12 cellular contexts compared by ENCODE assay signal in genomic region chr4:140653718-140654515, GRCh38.
A peak's percentile ranks its signal among the peaks of the same experiment; 100 is the strongest.
DNase-seq lines count a peak whose midpoint lies in the region; ATAC-seq and TF ChIP-seq lines count a peak whose summit lies in the region.
"Had no signal": no experiment of that assay in that cellular context is flagged by ENCODE, and none has a peak within 500 bp of the region (broad histone marks: within the 10 kb centered on the region; RNA-seq: fewer than 3 reads in every experiment).

No MANE protein-coding gene starts in this region.

- H3K4me1 ChIP-seq in endodermal cell (ENCODE audit: control insufficient read depth, insufficient read depth, low read length): peaks cover 6% of the 10 kb centered on the region
- no peaks in the 10 kb centered on the region for H3K4me1 ChIP-seq in aorta (ENCODE audit: control insufficient read depth in 1 of 2, insufficient read depth in 2 of 2, low read length in 2 of 2)

- intact Hi-C loops in Right ventricle myocardium inferior (cut with DNase I) (no loop called here), cardiac septum (cut with DNase I) (no loop called here), aorta (cut with DNase I) (loop anchor here in 1 of 2 donors (10.0 kb wide), 1 partner anchor 101 kb away; the partner anchor contains the start of gene TBC1D9)

- peak overlapping the region; percentile 97 for H3K27ac Mint-ChIP-seq in endodermal cell
- H3K27ac Mint-ChIP-seq in memory B cell: peak overlapping the region; percentile 70
- H3K27ac Mint-ChIP-seq in activated CD4-positive, alpha-beta T cell treated with anti-CD3 and anti-CD28 coated beads, Interleukin-2, amount 10 ng/mL, durations not matched to agents 7 days and 5 days: no peak overlapping the region
- H3K27ac Mint-ChIP-seq: activated naive CD4-positive, alpha-beta T cell treated with anti-CD3 and anti-CD28 coated beads, Interleukin-2, amount 50 U/mL, for 24 hours had no signal

- peaks cover 51% of the 10 kb centered on the region for H3K36me3 Mint-ChIP-seq in endodermal cell (ENCODE audit: low read depth)
- H3K36me3 Mint-ChIP-seq in memory B cell: peaks cover 47% of the 10 kb centered on the region
- H3K36me3 Mint-ChIP-seq in activated CD4-positive, alpha-beta T cell treated with anti-CD3 and anti-CD28 coated beads, Interleukin-2, amount 10 ng/mL, durations not matched to agents 7 days and 5 days (ENCODE audit: low read depth): no peaks in the 10 kb centered on the region
- H3K36me3 Mint-ChIP-seq: activated naive CD4-positive, alpha-beta T cell treated with anti-CD3 and anti-CD28 coated beads, Interleukin-2, amount 50 U/mL, for 24 hours had no signal

- ATAC-seq in Right ventricle myocardium inferior: peak; percentile 65
- no peak for ATAC-seq in memory B cell (ENCODE audit: low read depth)
- ATAC-seq in aorta (ENCODE audit: low FRiP score): peak; percentile 83
- ATAC-seq: Panc1 had no signal

- TF ChIP-seq CTCF in endodermal cell (conservative IDR thresholded peaks at IDR 0.05): no peak

- CTCF ChIA-PET in activated CD4-positive, alpha-beta T cell treated with anti-CD3 and anti-CD28 coated beads, Interleukin-2, amount 10 ng/mL, durations not matched to agents 7 days and 5 days (lab: Charles Lee): interaction anchor here (0.7 kb wide), 1 partner anchor 1630 kb away, joined by 3 read pairs; no protein-coding TSS in a partner anchor

- DNase-seq in Right ventricle myocardium inferior (ENCODE audit: missing footprints) (no peak), cardiac septum (ENCODE audit: low spot score) (no peak), endodermal cell (no peak), memory B cell (ENCODE audit: low spot score in 2 of 2) (no peak), aorta (no peak), midbrain (lab: John Stamatoyannopoulos, UW) (no peak)
- no peak for DNase-seq in activated CD4-positive, alpha-beta T cell treated with anti-CD3 and anti-CD28 coated beads for 4 hours
- DNase-seq in activated CD4-positive, alpha-beta T cell treated with anti-CD3 and anti-CD28 coated beads, Interleukin-2, amount 10 ng/mL, durations not matched to agents 7 days and 5 days: no peak
- DNase-seq: GOT3, NCI-H1092 treated with DMSO at 0.1 percent for 48 hours had no signal

- H3K9ac ChIP-seq in endodermal cell (ENCODE audit: extremely low read depth, low read length, poor library complexity, severe bottlenecking): no peak overlapping the region

- 75 to 77% methylated on average over 6 to 7 of the region's 8 CpGs for WGBS in endodermal cell (ENCODE audit: insufficient coverage in 1 of 2, insufficient read length in 1 of 2), 2 experiments
- WGBS in aorta, 2 donors: 8% methylated on average over 8 of the region's 8 CpGs

- no peaks in the 10 kb centered on the region for H3K9me3 Mint-ChIP-seq in endodermal cell
- no peaks in the 10 kb centered on the region for H3K9me3 Mint-ChIP-seq in memory B cell
- H3K9me3 Mint-ChIP-seq in activated CD4-positive, alpha-beta T cell treated with anti-CD3 and anti-CD28 coated beads, Interleukin-2, amount 10 ng/mL, durations not matched to agents 7 days and 5 days: no peaks in the 10 kb centered on the region
- H3K9me3 Mint-ChIP-seq: activated naive CD4-positive, alpha-beta T cell treated with anti-CD3 and anti-CD28 coated beads, Interleukin-2, amount 50 U/mL, for 24 hours had no signal

- peak overlapping the region; percentile 32 for H3K4me3 Mint-ChIP-seq in endodermal cell
- H3K4me3 Mint-ChIP-seq in memory B cell: no peak overlapping the region
- no peak overlapping the region for H3K4me3 Mint-ChIP-seq in activated CD4-positive, alpha-beta T cell treated with anti-CD3 and anti-CD28 coated beads, Interleukin-2, amount 10 ng/mL, durations not matched to agents 7 days and 5 days
- H3K4me3 Mint-ChIP-seq: activated naive CD4-positive, alpha-beta T cell treated with anti-CD3 and anti-CD28 coated beads, Interleukin-2, amount 50 U/mL, for 24 hours had no signal

- peaks cover 74% of the 10 kb centered on the region for H3K36me3 ChIP-seq in endodermal cell (ENCODE audit: control insufficient read depth, insufficient read depth, low read length)
- peaks cover 4 to 7% of the 10 kb centered on the region in 2 donors for H3K36me3 ChIP-seq in aorta (ENCODE audit: control insufficient read depth in 1 of 2, insufficient read depth in 2 of 2, low read length in 1 of 2)

- H3K4me1 Mint-ChIP-seq in endodermal cell (peaks cover 18% of the 10 kb centered on the region), memory B cell (peaks cover 9% of the 10 kb centered on the region)
- H3K4me1 Mint-ChIP-seq in activated CD4-positive, alpha-beta T cell treated with anti-CD3 and anti-CD28 coated beads, Interleukin-2, amount 10 ng/mL, durations not matched to agents 7 days and 5 days: no peaks in the 10 kb centered on the region
- H3K4me1 Mint-ChIP-seq: activated naive CD4-positive, alpha-beta T cell treated with anti-CD3 and anti-CD28 coated beads, Interleukin-2, amount 50 U/mL, for 24 hours had no signal

- no peaks in the 10 kb centered on the region for H3K27me3 Mint-ChIP-seq in endodermal cell (ENCODE audit: insufficient read depth)
- H3K27me3 Mint-ChIP-seq in memory B cell: no peaks in the 10 kb centered on the region
- peaks cover 11% of the 10 kb centered on the region for H3K27me3 Mint-ChIP-seq in activated CD4-positive, alpha-beta T cell treated with anti-CD3 and anti-CD28 coated beads, Interleukin-2, amount 10 ng/mL, durations not matched to agents 7 days and 5 days

- no peaks in the 10 kb centered on the region for H3K9me3 ChIP-seq in endodermal cell (ENCODE audit: control insufficient read depth, low read length)
- no peaks in the 10 kb centered on the region for H3K9me3 ChIP-seq in aorta (ENCODE audit: control insufficient read depth, low read length)

- H3K4me3 ChIP-seq in endodermal cell (ENCODE audit: low read length) (no peak overlapping the region), aorta (ENCODE audit: low read length in 2 of 2) (peak overlapping the region; percentile 37 to 56)

- H3K27me3 ChIP-seq in endodermal cell (ENCODE audit: control insufficient read depth, insufficient read depth, low read length, poor library complexity, severe bottlenecking): no peaks in the 10 kb centered on the region
- no peaks in the 10 kb centered on the region for H3K27me3 ChIP-seq in aorta (ENCODE audit: control insufficient read depth in 1 of 2, insufficient read depth in 2 of 2, low read length in 1 of 2)

- POLR2A ChIA-PET in activated CD4-positive, alpha-beta T cell treated with anti-CD3 and anti-CD28 coated beads, Interleukin-2, amount 10 ng/mL, durations not matched to agents 7 days and 5 days (lab: Charles Lee): no interaction called here

- H3K27ac ChIP-seq in endodermal cell (ENCODE audit: low read depth, low read length) (peak overlapping the region; percentile 45), aorta (ENCODE audit: low read depth in 1 of 2, low read length in 2 of 2) (no peak overlapping the region)
